1 cellular context compared by ENCODE assay signal in genomic region chr13:49240017-49240416, GRCh38.
TF ChIP-seq lines count a peak whose summit lies in the region.

No MANE protein-coding gene starts in this region.

TF ChIP-seq in A549, 52 proteins besides CTCF, POLR2A, EP300 and RAD21 (continued from another document):
- no peak for TF ChIP-seq REST (IDR thresholded peaks at IDR 0.05)
TF ChIP-seq in A549: peak in this region for 0.
